Comparison of ENCODE assay signal across 1 cellular context in the genomic region with DNA sequence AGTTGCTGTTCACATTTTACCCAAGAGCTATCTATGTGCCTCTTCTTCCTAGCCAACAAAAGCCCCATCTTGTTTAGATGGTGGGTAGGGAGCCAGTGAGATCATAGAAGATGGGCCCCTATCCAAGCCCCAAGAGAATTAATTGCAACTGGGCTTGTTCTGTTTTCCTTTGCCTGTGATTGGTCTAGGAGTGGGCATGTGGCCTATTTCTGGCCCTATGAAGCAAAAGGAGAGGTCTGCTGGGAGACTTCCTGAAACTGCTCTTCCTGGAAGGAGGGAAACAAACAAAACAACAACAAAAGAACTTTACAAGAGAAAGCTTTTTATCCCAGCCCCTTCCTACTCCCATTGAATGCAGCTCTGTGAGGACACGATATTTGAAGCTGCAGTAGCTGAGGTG.
TF ChIP-seq lines count a peak whose summit lies in the region.

No MANE protein-coding gene starts in this region.

TF ChIP-seq in H1, 55 proteins besides CTCF, POLR2A, EP300 and RAD21 (continued from another document):
- TF ChIP-seq, protein P1, sequence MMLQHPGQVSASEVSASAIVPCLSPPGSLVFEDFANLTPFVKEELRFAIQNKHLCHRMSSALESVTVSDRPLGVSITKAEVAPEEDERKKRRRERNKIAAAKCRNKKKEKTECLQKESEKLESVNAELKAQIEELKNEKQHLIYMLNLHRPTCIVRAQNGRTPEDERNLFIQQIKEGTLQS (IDR thresholded peaks at IDR 0.05; ENCODE audit: insufficient read depth, low read depth, low read length): no peak
- TF ChIP-seq, protein P2, sequence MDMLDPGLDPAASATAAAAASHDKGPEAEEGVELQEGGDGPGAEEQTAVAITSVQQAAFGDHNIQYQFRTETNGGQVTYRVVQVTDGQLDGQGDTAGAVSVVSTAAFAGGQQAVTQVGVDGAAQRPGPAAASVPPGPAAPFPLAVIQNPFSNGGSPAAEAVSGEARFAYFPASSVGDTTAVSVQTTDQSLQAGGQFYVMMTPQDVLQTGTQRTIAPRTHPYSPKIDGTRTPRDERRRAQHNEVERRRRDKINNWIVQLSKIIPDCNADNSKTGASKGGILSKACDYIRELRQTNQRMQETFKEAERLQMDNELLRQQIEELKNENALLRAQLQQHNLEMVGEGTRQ (IDR thresholded peaks at IDR 0.05; ENCODE audit: low read length): peak; percentile 56
